8 cellular contexts compared by ENCODE assay signal in genomic region chr3:190322604-190323240, GRCh38. TPM values are rescaled to one million over a fixed set of nuclear protein-coding genes. Genes with fewer than 3 reads are reported as not detected.
DNase-seq lines count a peak whose midpoint lies in the region; ATAC-seq, FAIRE-seq and TF ChIP-seq lines count a peak whose summit lies in the region.

No MANE protein-coding gene starts in this region.

- 10 to 13% methylated on average over 12 of the region's 12 CpGs for WGBS in sigmoid colon, 2 donors

- TF ChIP-seq EP300 in sigmoid colon (IDR thresholded peaks at IDR 0.05): no peak

- H3K4me3 Mint-ChIP-seq in T-cell: peak overlapping the region; percentile 42 to 75 (median 74)

- TF ChIP-seq POLR2A in H54 (IDR thresholded peaks at IDR 0.05; ENCODE audit: low read depth, low read length) (no peak), sigmoid colon (IDR thresholded peaks at IDR 0.05) (no peak)

- no peak for DNase-seq in H54 (ENCODE audit: insufficient read length, low spot score)
- DNase-seq in T-cell: no peak
- DNase-seq in globus pallidus (ENCODE audit: low spot score): peak; percentile 7
- no peak for DNase-seq in sigmoid colon
- DNase-seq in retina: no peak
- DNase-seq in stimulated activated CD8-positive, alpha-beta memory T cell treated with anti-CD3 and anti-CD28 coated beads, Interleukin-4, amount 100 ng/mL, for 48 hours: no peak

- H3K27ac ChIP-seq in sigmoid colon: no peak overlapping the region

- no peaks in the 10 kb centered on the region for H3K36me3 ChIP-seq in sigmoid colon

- no peaks in the 10 kb centered on the region for H3K36me3 Mint-ChIP-seq in T-cell

- ATAC-seq in T-cell (replicated peaks in 1 of 4) (no peak), HG02973 (IDR thresholded peaks at IDR 0.05; ENCODE audit: unreplicated experiment) (no peak), HG02798 (IDR thresholded peaks at IDR 0.05; ENCODE audit: poor library complexity, unreplicated experiment) (no peak)

- peak; percentile 38 for FAIRE-seq in H54 (lab: Jason Lieb, UNC)

- peaks cover 0 to 14% (median 9%) of the 10 kb centered on the region in 3 donors for H3K27me3 ChIP-seq in sigmoid colon

- intact Hi-C loops in sigmoid colon (cut with DNase I): loop anchor here (2.0 to 10.0 kb wide), 3 partner anchors 98 to 362 kb away; partner anchors contain the start of gene P3H2

- H3K9me3 ChIP-seq in sigmoid colon: no peaks in the 10 kb centered on the region

- H3K9me3 Mint-ChIP-seq in T-cell: no peaks in the 10 kb centered on the region

- peak overlapping the region in 3 of 4 donors; percentile 44 to 55 (median 55) for H3K4me3 ChIP-seq in sigmoid colon

- no peak overlapping the region for H3K27ac Mint-ChIP-seq in T-cell

- peaks cover 17 to 23% (median 20%) of the 10 kb centered on the region in 3 donors for H3K4me1 Mint-ChIP-seq in T-cell

- POLR2A ChIA-PET in T-cell (lab: Charles Lee): interaction anchor here in 1 of 2 donors (0.7 kb wide), 1 partner anchor 25 kb away, joined by 3 read pairs; no protein-coding TSS in a partner anchor

- CTCF ChIA-PET in T-cell (lab: Charles Lee): interaction anchor here (0.6 to 2.2 kb wide), 18 partner anchors 9 to 362 kb away, joined by 3 to 14 read pairs (median 4); no protein-coding TSS in a partner anchor

- peaks cover 0 to 23% (median 17%) of the 10 kb centered on the region in 4 donors for H3K4me1 ChIP-seq in sigmoid colon

- peaks cover 35 to 41% of the 10 kb centered on the region in 2 donors for H3K27me3 Mint-ChIP-seq in T-cell

- peak in 2 of 4 experiments; percentile 5 to 22 for TF ChIP-seq CTCF in sigmoid colon (IDR thresholded peaks at IDR 0.05)

RNA-seq across cellular contexts. Expression of gene CLDN1, which starts 0.5 kb away (rescaled TPM):
- under 1 TPM in 3 of 5 donors, not detected in 2; 0.20 to 0.28 (median 0.23) TPM for total RNA-seq in T-cell
- under 1 TPM; 0.27 to 0.49 (median 0.32) TPM for total RNA-seq in sigmoid colon
- polyA plus RNA-seq in sigmoid colon: 1 to 10 TPM in 1 of 3 donors, under 1 TPM in 2; 0.46 to 3.8 (median 0.60) TPM
